Comparison of ENCODE assay signal across 8 cellular contexts in genomic region chr2:105545731-105546622, GRCh38.
DNase-seq lines count a peak whose midpoint lies in the region; ATAC-seq and TF ChIP-seq lines count a peak whose summit lies in the region.

No MANE protein-coding gene starts in this region.

- ATAC-seq in GM18511 (IDR thresholded peaks at IDR 0.05; ENCODE audit: unreplicated experiment): peak; percentile 76
- ATAC-seq in heart left ventricle: peak in 3 of 4 donors; percentile 62 to 77 (median 65)
- ATAC-seq in sciatic nerve: peak; percentile 74
- no peak for ATAC-seq in GM19467 (IDR thresholded peaks at IDR 0.05; ENCODE audit: unreplicated experiment)

- no peak overlapping the region for H2AFZ ChIP-seq in SK-N-SH (ENCODE audit: low read depth)

- CTCF ChIA-PET in AG04449 (lab: Yijun Ruan, JAX) (interaction anchor here (1.0 to 12.3 kb wide), 10 partner anchors 10 to 432 kb away, joined by 3 to 224 read pairs (median 4); partner anchors contain the start of gene C2orf49), SK-N-SH (lab: Yijun Ruan, JAX) (interaction anchor here (0.8 to 2.4 kb wide), 7 partner anchors 15 to 179 kb away, joined by 3 to 14 read pairs (median 3); no protein-coding TSS in a partner anchor)

- H3K9ac ChIP-seq in SK-N-SH: no peak overlapping the region

- TF ChIP-seq POLR2A in heart left ventricle (IDR thresholded peaks at IDR 0.05): no peak

- TF ChIP-seq CTCF in AG04449 (IDR thresholded peaks at IDR 0.05; ENCODE audit: insufficient read depth, low read length, missing control alignments): peak; percentile 77
- peak; percentile 89 for TF ChIP-seq CTCF in SK-N-SH (IDR thresholded peaks at IDR 0.05)
- TF ChIP-seq CTCF in heart left ventricle (IDR thresholded peaks at IDR 0.05): peak; percentile 71 to 90 (median 81)

- H3K4me2 ChIP-seq in SK-N-SH: no peak overlapping the region

- H3K36me3 ChIP-seq in SK-N-SH (replicated peaks in 1 of 2; ENCODE audit: control insufficient read depth in 1 of 2, insufficient read depth in 2 of 2, low read length in 1 of 2): no peaks in the 10 kb centered on the region
- no peaks in the 10 kb centered on the region for H3K36me3 ChIP-seq in heart left ventricle

- no peak overlapping the region for H3K27ac ChIP-seq in SK-N-SH (ENCODE audit: low read depth in 2 of 2, low read length in 1 of 2)
- H3K27ac ChIP-seq in heart left ventricle: no peak overlapping the region

- POLR2A ChIA-PET in AG04449 (lab: Yijun Ruan, JAX) (no interaction called here), SK-N-SH (lab: Yijun Ruan, JAX) (no interaction called here)

- H4K20me1 ChIP-seq in SK-N-SH (ENCODE audit: insufficient read depth): no peaks in the 10 kb centered on the region

- H3K9me3 ChIP-seq in SK-N-SH: no peaks in the 10 kb centered on the region
- no peaks in the 10 kb centered on the region for H3K9me3 ChIP-seq in heart left ventricle

- DNase-seq in AG04449 (ENCODE audit: low read depth, low spot score) (no peak), M059J (ENCODE audit: low read depth) (peak; percentile 58), SK-N-SH (peak; percentile 75), heart left ventricle (peak; percentile 60 to 74 (median 69)), sciatic nerve (ENCODE audit: low spot score) (peak; percentile 83)
- peak; percentile 71 for DNase-seq in activated naive CD4-positive, alpha-beta T cell treated with anti-CD3 and anti-CD28 coated beads, Interleukin-2, amount 50 U/mL, for 16 hours

- peak; percentile 72 for TF ChIP-seq RAD21 in SK-N-SH (IDR thresholded peaks at IDR 0.05; ENCODE audit: low read length)

- no peak for TF ChIP-seq EP300 in SK-N-SH (IDR thresholded peaks at IDR 0.05; ENCODE audit: borderline replicate concordance in 1 of 2, low read depth in 1 of 2, low read length in 1 of 2)

- WGBS in SK-N-SH (ENCODE audit: low lambda C conversion rate): 8% methylated on average over 10 of the region's 10 CpGs
- WGBS in heart left ventricle, 4 donors: 26 to 31% (median 29%) methylated on average over 10 of the region's 10 CpGs

- no peaks in the 10 kb centered on the region for H3K9me2 ChIP-seq in SK-N-SH

- H3K79me2 ChIP-seq in SK-N-SH (ENCODE audit: insufficient read depth): no peaks in the 10 kb centered on the region

- no peaks in the 10 kb centered on the region for H3F3A ChIP-seq in SK-N-SH (replicated peaks; ENCODE audit: insufficient read depth)

- H3K27me3 ChIP-seq in SK-N-SH (ENCODE audit: insufficient read depth) (peaks cover 9% of the 10 kb centered on the region; the same call in 1 of the 2 replicates), heart left ventricle (peaks cover 0 to 3% (median 0%) of the 10 kb centered on the region in 9 donors)

- intact Hi-C loops in heart left ventricle (cut with DNase I): loop anchor here in 4 of 10 donors (5.0 to 10.0 kb wide), 2 partner anchors 199 to 431 kb away; no protein-coding TSS in a partner anchor
- intact Hi-C loops in sciatic nerve (cut with DNase I): no loop called here

- H3K4me3 ChIP-seq in AG04449 (ENCODE audit: low read depth, low read length): no peak overlapping the region
- no peak overlapping the region; a peak in 1 of 4 replicates for H3K4me3 ChIP-seq in SK-N-SH (ENCODE audit: low read depth in 2 of 2, low read length in 1 of 2)
- no peak overlapping the region for H3K4me3 ChIP-seq in heart left ventricle

- no peaks in the 10 kb centered on the region; a peak in 1 of 4 replicates for H3K4me1 ChIP-seq in SK-N-SH (ENCODE audit: control insufficient read depth in 1 of 2, insufficient read depth in 2 of 2, low read depth in 1 of 2, low read length in 1 of 2)
- peaks cover 0 to 15% (median 1%) of the 10 kb centered on the region in 12 donors for H3K4me1 ChIP-seq in heart left ventricle

TF ChIP-seq in SK-N-SH, 30 proteins besides CTCF, POLR2A, EP300 and RAD21:
- TF ChIP-seq SMC3 (IDR thresholded peaks at IDR 0.05; ENCODE audit: low read depth, low read length) (peak; percentile 75), POLR2AphosphoS5 (IDR thresholded peaks at IDR 0.05; ENCODE audit: low read depth, low read length) (no peak)
TF ChIP-seq in SK-N-SH: peak in this region for 1.
